In the genomic region with DNA sequence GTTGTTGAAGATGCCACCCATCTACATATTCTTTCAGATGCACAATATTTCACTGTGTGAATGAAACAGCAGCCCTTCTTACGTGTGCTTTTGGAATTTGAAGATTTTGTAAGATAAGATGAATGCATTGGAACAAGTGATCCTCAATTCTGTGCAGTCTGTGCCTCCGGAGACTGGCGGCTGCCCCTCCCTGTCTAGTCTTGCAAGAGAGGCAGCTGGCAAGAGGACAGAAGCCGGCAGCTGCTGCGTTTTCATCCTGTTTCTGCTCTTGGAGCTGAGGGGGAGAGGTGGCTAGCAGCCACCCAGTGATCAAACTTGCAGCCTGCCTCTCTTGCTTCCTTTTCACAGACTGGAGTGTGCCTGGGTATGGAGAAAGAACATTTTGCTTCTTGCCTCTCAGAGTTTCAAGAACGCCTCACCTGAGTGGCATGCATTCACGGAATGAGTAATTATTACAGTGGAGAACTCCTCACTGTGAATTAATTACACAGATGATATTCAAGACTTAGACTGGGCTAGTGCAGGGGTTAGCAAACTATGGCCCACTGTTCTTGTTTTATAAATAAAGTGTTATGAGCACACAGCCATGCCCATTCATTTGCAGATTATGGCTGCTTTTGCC, we compare ENCODE assay signal across 8 cellular contexts. TPM values are rescaled to one million over a fixed set of nuclear protein-coding genes. Genes with fewer than 3 reads are reported as not detected.
A peak's percentile ranks its signal among the peaks of the same experiment; 100 is the strongest.
DNase-seq lines count a peak whose midpoint lies in the region; ATAC-seq, FAIRE-seq and TF ChIP-seq lines count a peak whose summit lies in the region.
"Not testable (repeated sequence)": the region's sequence is repeated elsewhere in the genome, so short reads cannot be mapped to it uniquely, and the experiment has no call there.

No MANE protein-coding gene starts in this region.

- H3K27ac ChIP-seq in SJCRH30, result peak overlapping the region; percentile 61; the same call in 1 of the 2 replicates
- H3K27ac ChIP-seq in body of pancreas; gastroesophageal sphincter; HepG2 (ENCODE audit: extremely low read length, insufficient read depth, low read length); upper lobe of left lung: not testable (repeated sequence)

- not testable (repeated sequence) for H3K36me3 Mint-ChIP-seq in HFFc6 (ENCODE audit: low read depth); nephron (ENCODE audit: low read depth)

- H3K9ac ChIP-seq in HepG2 (ENCODE audit: insufficient read depth, low read depth, low read length), result not testable (repeated sequence)

- not testable (repeated sequence) for H2AFZ ChIP-seq in HepG2 (ENCODE audit: low read length)

- H3K27me3 ChIP-seq in SJCRH30; body of pancreas; gastroesophageal sphincter; HepG2 (ENCODE audit: control insufficient read depth in 1 of 2, insufficient read depth in 2 of 2, low read length in 2 of 2); upper lobe of left lung: not testable (repeated sequence)

- 53 to 56% methylated on average over 5 of the region's 7 CpGs for WGBS in body of pancreas, 2 donors
- WGBS in gastroesophageal sphincter (ENCODE audit: low coverage in 1 of 2), 2 donors, result 64% methylated on average over 3 of the region's 7 CpGs; no CpG with 5 or more reads in 1 of the 2 donors
- 46% methylated on average over 5 of the region's 7 CpGs for WGBS in HepG2 (ENCODE audit: low lambda C conversion rate)
- WGBS in upper lobe of left lung, 2 donors, result 43 to 67% methylated on average over 5 of the region's 7 CpGs

- H3K9me3 Mint-ChIP-seq in HFFc6, nephron: not testable (repeated sequence)

- not testable (repeated sequence) for H3K27me3 Mint-ChIP-seq in HFFc6 (ENCODE audit: insufficient read depth); nephron (ENCODE audit: low read depth)

- not testable (repeated sequence) for H3K4me1 Mint-ChIP-seq in HFFc6 (ENCODE audit: low read depth)
- peaks cover 15% of the 10 kb centered on the region for H3K4me1 Mint-ChIP-seq in nephron

- not testable (repeated sequence) for H3K27ac Mint-ChIP-seq in HFFc6
- peak overlapping the region; percentile 73 to 90 (median 84) for H3K27ac Mint-ChIP-seq in nephron

- H3K79me2 ChIP-seq in HepG2 (ENCODE audit: insufficient read depth, low read length), result not testable (repeated sequence)

- FAIRE-seq in HepG2 (lab: Jason Lieb, UNC), result not testable (repeated sequence)

- H3K4me3 ChIP-seq in SJCRH30; body of pancreas; gastroesophageal sphincter; HepG2 (replicated peaks in 1 of 3; ENCODE audit: insufficient read depth in 1 of 3, low read depth in 2 of 3, low read length in 3 of 3); upper lobe of left lung: not testable (repeated sequence)

- not testable (repeated sequence) for H3K9me3 ChIP-seq in SJCRH30 (replicated peaks); body of pancreas; gastroesophageal sphincter; HepG2 (ENCODE audit: low read length); upper lobe of left lung

- CTCF ChIA-PET in HepG2 (lab: Yijun Ruan, JAX; ENCODE audit: low intra/inter-chr PET ratio, low total read pairs), result not testable (repeated sequence)

- not testable (repeated sequence) for H4K20me1 ChIP-seq in HepG2 (ENCODE audit: insufficient read depth, low read length)

- DNase-seq in HFFc6 (peak; percentile 26), SJCRH30 (peak in 1 of 2 experiments; percentile 21)
- not testable (repeated sequence) for DNase-seq in body of pancreas; left cardiac atrium; HepG2 (ENCODE audit: low spot score); upper lobe of left lung

- not testable (repeated sequence) for BruUV-seq in HepG2 (replicated peaks; lab: Mats Ljungman, UMichigan)

- ATAC-seq in body of pancreas (peak; percentile 22), gastroesophageal sphincter (peak; percentile 85), left cardiac atrium (peak; percentile 57 to 83), HepG2 (peak; percentile 30), upper lobe of left lung (ENCODE audit: low FRiP score in 2 of 2) (peak; percentile 28 to 90)

- H3K4me2 ChIP-seq in HepG2 (ENCODE audit: low read depth, low read length), result not testable (repeated sequence)

- not testable (repeated sequence) for H3K4me1 ChIP-seq in SJCRH30; body of pancreas; gastroesophageal sphincter; HepG2 (ENCODE audit: insufficient read depth, low read length); upper lobe of left lung

- TF ChIP-seq RAD21 in HepG2 (CRISPR knock-in tag; IDR thresholded peaks at IDR 0.05), result not testable (repeated sequence)

- TF ChIP-seq EP300 in gastroesophageal sphincter (IDR thresholded peaks at IDR 0.05); HepG2 (IDR thresholded peaks at IDR 0.05; ENCODE audit: low read depth in 2 of 2, low read length in 2 of 2); HepG2 (CRISPR knock-in tag; IDR thresholded peaks at IDR 0.05; ENCODE audit: borderline replicate concordance); upper lobe of left lung (IDR thresholded peaks at IDR 0.05): not testable (repeated sequence)

- POLR2A ChIA-PET in HepG2 (lab: Yijun Ruan, JAX), result not testable (repeated sequence)

- intact Hi-C loops in body of pancreas (cut with DNase I); left cardiac atrium (cut with DNase I); HepG2 (cut with micrococcal nuclease; ENCODE audit: unreplicated experiment): not testable (repeated sequence)

- in situ Hi-C loops in HepG2 (cut with HindIII; ENCODE audit: extremely low pct_ligation_motif_present, low pct_unique_long_range_greater_than_20kb), result not testable (repeated sequence)

- not testable (repeated sequence) for TF ChIP-seq POLR2A in body of pancreas (IDR thresholded peaks at IDR 0.05); gastroesophageal sphincter (IDR thresholded peaks at IDR 0.05); HepG2 (IDR thresholded peaks at IDR 0.05; ENCODE audit: insufficient read depth in 1 of 2, low read depth in 2 of 2, low read length in 2 of 2); upper lobe of left lung (IDR thresholded peaks at IDR 0.05)

- H3K36me3 ChIP-seq in SJCRH30; body of pancreas (replicated peaks in 1 of 2; ENCODE audit: insufficient read depth in 1 of 2, low read depth in 2 of 2); gastroesophageal sphincter; HepG2 (replicated peaks in 1 of 2; ENCODE audit: control insufficient read depth in 1 of 2, insufficient read depth in 2 of 2, low read length in 2 of 2); upper lobe of left lung: not testable (repeated sequence)

- TF ChIP-seq CTCF in HFFc6 (IDR thresholded peaks at IDR 0.05); body of pancreas (IDR thresholded peaks at IDR 0.05); gastroesophageal sphincter (IDR thresholded peaks at IDR 0.05); HepG2 (CRISPR knock-in tag; IDR thresholded peaks at IDR 0.05); nephron (IDR thresholded peaks at IDR 0.05; ENCODE audit: unreplicated experiment in 3 of 3); upper lobe of left lung (IDR thresholded peaks at IDR 0.05): not testable (repeated sequence)

- peak overlapping the region; percentile 28; the same call in 1 of the 2 replicates for H3K4me3 Mint-ChIP-seq in HFFc6
- H3K4me3 Mint-ChIP-seq in nephron, result not testable (repeated sequence)

RNA-seq across cellular contexts. Expression of a gene that starts 35.5 kb away (rescaled TPM):
- total RNA-seq in HFFc6 (2021; fragmentation: NEBNext Ultra II Directional; extraction: Animal tissue kit (Norgen Biotek cat#: 25700)), result 10 to 100 TPM; 42.6 to 57.1 (median 44.8) TPM
- total RNA-seq in SJCRH30 (2014; rRNA removed; shearing (Covaris generic)), result 29.2 and 36.8 TPM in 2 replicates
- total RNA-seq in body of pancreas (10 to 100 TPM; 38.1 to 46.8 TPM), gastroesophageal sphincter (100 to 1,000 TPM in 2 of 4 donors, 10 to 100 TPM in 2; 54.0 to 103 (median 93.4) TPM), left cardiac atrium (10 to 100 TPM; 52.2 to 56.3 TPM), HepG2 (2016; rRNA removed; fragmentation: Illumina TruSeq; extraction: Trizol) (36.2 and 75.9 TPM in 2 replicates), upper lobe of left lung (100 to 1,000 TPM in 2 of 6 donors, 10 to 100 TPM in 4; 49.3 to 189 (median 79.1) TPM)
- total RNA-seq in HepG2 (2016; cell fraction: cytosol; rRNA removed; fragmentation: Illumina TruSeq; extraction: Trizol; ENCODE audit: low read depth), result 34.0 and 35.5 TPM in 2 replicates
- total RNA-seq in HepG2 (2016; cell fraction: insoluble cytoplasmic fraction; rRNA removed; fragmentation: Illumina TruSeq; extraction: Trizol), result 30.0 and 79.6 TPM in 2 replicates
- total RNA-seq in HepG2 (2016; cell fraction: membrane; rRNA removed; fragmentation: Illumina TruSeq; extraction: Trizol), result 24.9 and 29.8 TPM in 2 replicates
- total RNA-seq in HepG2 (2016; cell fraction: nucleus; rRNA removed; fragmentation: Illumina TruSeq; extraction: Trizol), result 104 and 124 TPM in 2 replicates
- polyA plus RNA-seq in HepG2 (2011; rRNA removed), result 183 and 205 TPM in 2 replicates
- 51.3 and 61.8 TPM in 2 replicates for polyA plus RNA-seq in HepG2 (2011; cell fraction: cytosol; rRNA removed)
- 924 and 979 TPM in 2 replicates for polyA plus RNA-seq in HepG2 (2011; cell fraction: nucleus; rRNA removed)
- 192 and 342 TPM in 2 replicates for polyA plus RNA-seq in HepG2 (2012)
- polyA plus RNA-seq in HepG2 (2016; cell fraction: cytosol; fragmentation: Illumina TruSeq; extraction: Trizol; ENCODE audit: low read depth), result 11.9 and 14.0 TPM in 2 replicates
- polyA plus RNA-seq in HepG2 (2016; cell fraction: insoluble cytoplasmic fraction; fragmentation: Illumina TruSeq; extraction: Trizol; ENCODE audit: low read depth), result 44.5 and 55.7 TPM in 2 replicates
- polyA plus RNA-seq in HepG2 (2016; cell fraction: membrane; fragmentation: Illumina TruSeq; extraction: Trizol; ENCODE audit: low read depth), result 21.0 and 26.0 TPM in 2 replicates
- polyA plus RNA-seq in HepG2 (2016; cell fraction: nucleus; fragmentation: Illumina TruSeq; extraction: Trizol; ENCODE audit: insufficient read depth, low read depth), result 410 and 416 TPM in 2 replicates
- 19.4 and 69.4 TPM in 2 replicates for polyA minus RNA-seq in HepG2 (2011; rRNA and poly(A)+ RNA removed; ENCODE audit: low replicate concordance)
- polyA minus RNA-seq in HepG2 (2011; cell fraction: cytosol; rRNA and poly(A)+ RNA removed), result 20.8 and 23.0 TPM in 2 replicates
- 224 and 250 TPM in 2 replicates for polyA minus RNA-seq in HepG2 (2011; cell fraction: nucleus; rRNA and poly(A)+ RNA removed)

Comparison
In these comparisons a context has a peak if more than half of its experiments do, and no peak if none do; other contexts are left out.
1. ATAC-seq: peak in every context shown above with its lines; median percentile 85 in gastroesophageal sphincter; 70 in left cardiac atrium; 59 in upper lobe of left lung; 30 in HepG2; 22 in body of pancreas.